ENCODE assay signal across 8 cellular contexts in genomic region chr19:14006766-14007562, GRCh38. TPM values are rescaled to one million over a fixed set of nuclear protein-coding genes. Genes with fewer than 3 reads are reported as not detected.
DNase-seq lines count a peak whose midpoint lies in the region; ATAC-seq and TF ChIP-seq lines count a peak whose summit lies in the region.

No MANE protein-coding gene starts in this region.

- H3K27ac Mint-ChIP-seq in memory B cell (peak overlapping the region; percentile 100), type B pancreatic cell (peak overlapping the region; percentile 99)

- H3K27me3 Mint-ChIP-seq in memory B cell (no peaks in the 10 kb centered on the region), type B pancreatic cell (peaks cover 4% of the 10 kb centered on the region)

- H3K4me1 Mint-ChIP-seq in memory B cell (peaks cover 34% of the 10 kb centered on the region), type B pancreatic cell (ENCODE audit: unreplicated experiment) (peaks cover 14% of the 10 kb centered on the region)

- H3K9me3 Mint-ChIP-seq in memory B cell = no peaks in the 10 kb centered on the region
- no peaks in the 10 kb centered on the region for H3K9me3 Mint-ChIP-seq in type B pancreatic cell

- no peaks in the 10 kb centered on the region for H3K36me3 Mint-ChIP-seq in memory B cell
- H3K36me3 Mint-ChIP-seq in type B pancreatic cell = no peaks in the 10 kb centered on the region

- no peak for TF ChIP-seq CTCF in type B pancreatic cell (conservative IDR thresholded peaks at IDR 0.05)

- H3K4me3 Mint-ChIP-seq in memory B cell = peak overlapping the region; percentile 90
- H3K4me3 Mint-ChIP-seq in type B pancreatic cell = peak overlapping the region; percentile 95

- peak; percentile 87 for DNase-seq in stimulated activated CD4-positive, alpha-beta T cell treated with anti-CD3 and anti-CD28 coated beads, Interleukin-15, amount 100 ng/mL, for 24 hours
- DNase-seq in stimulated activated CD4-positive, alpha-beta T cell treated with anti-CD3 and anti-CD28 coated beads, Interleukin-4, amount 100 ng/mL, for 1 hour = no peak
- DNase-seq in NK-92 (lab: John Stamatoyannopoulos, UW; ENCODE audit: unreplicated experiment) (peak; percentile 86), cerebellum (ENCODE audit: low spot score) (peak; percentile 88), memory B cell (ENCODE audit: low spot score in 2 of 2) (peak in 1 of 2 donors; percentile 96), type B pancreatic cell (ENCODE audit: extremely low spot score, unreplicated experiment) (peak; percentile 94), NCI-H526 treated with DMSO at 0.1 percent for 48 hours (lab: John Stamatoyannopoulos, UW) (no peak)

- peak; percentile 46 for ATAC-seq in HG02642 (IDR thresholded peaks at IDR 0.05; ENCODE audit: poor library complexity, unreplicated experiment)
- no peak for ATAC-seq in memory B cell (ENCODE audit: low read depth)

RNA-seq across cellular contexts. Expression of gene RFX1, which starts 0.8 kb away (rescaled TPM):
- total RNA-seq in cerebellum (3.4 TPM), type B pancreatic cell (ENCODE audit: low replicate concordance) (19.3 and 21.8 TPM in 2 replicates)

RNA-seq across cellular contexts. Expression of gene RLN3, which starts 21.0 kb away (rescaled TPM):
- total RNA-seq in cerebellum (not detected), type B pancreatic cell (ENCODE audit: low replicate concordance) (not detected in 2 replicates)

RNA-seq across cellular contexts. Expression of gene IL27RA, which starts 24.6 kb away (rescaled TPM):
- 1.1 TPM for total RNA-seq in cerebellum
- total RNA-seq in type B pancreatic cell (ENCODE audit: low replicate concordance) = 0.95 and 2.8 TPM in 2 replicates

RNA-seq across cellular contexts. Expression of gene DCAF15, which starts 54.7 kb away (rescaled TPM):
- total RNA-seq in cerebellum (11.6 TPM), type B pancreatic cell (ENCODE audit: low replicate concordance) (35.8 and 50.1 TPM in 2 replicates)

RNA-seq across cellular contexts. Expression of gene PALM3, which starts 54.9 kb away (rescaled TPM):
- total RNA-seq in cerebellum (2.2 TPM), type B pancreatic cell (ENCODE audit: low replicate concordance) (0.83 and 8.1 TPM in 2 replicates)

Comparison
In these comparisons a context has a peak if more than half of its experiments do, and no peak if none do; other contexts are left out.
1. DNase-seq: peak in stimulated activated CD4-positive, alpha-beta T cell treated with anti-CD3 and anti-CD28 coated beads, Interleukin-15, amount 100 ng/mL, for 24 hours (single experiment), NK-92 (single experiment), cerebellum (single experiment) and type B pancreatic cell (single experiment); none in stimulated activated CD4-positive, alpha-beta T cell treated with anti-CD3 and anti-CD28 coated beads, Interleukin-4, amount 100 ng/mL, for 1 hour (single experiment) and NCI-H526 treated with DMSO at 0.1 percent for 48 hours (single experiment).